ENCODE assay signal across 22 cellular contexts in genomic region chr6:130377911-130378310, GRCh38. TPM values are rescaled to one million over a fixed set of nuclear protein-coding genes. Genes with fewer than 3 reads are reported as not detected.
DNase-seq lines count a peak whose midpoint lies in the region; ATAC-seq, FAIRE-seq and TF ChIP-seq lines count a peak whose summit lies in the region.
"Had no signal": no experiment of that assay in that cellular context is flagged by ENCODE, and none has a peak within 500 bp of the region (broad histone marks: within the 10 kb centered on the region; RNA-seq: fewer than 3 reads in every experiment).

No MANE protein-coding gene starts in this region.

- ATAC-seq in GM23338: peak; percentile 67
- no peak for ATAC-seq in HG03457 (IDR thresholded peaks at IDR 0.05; ENCODE audit: unreplicated experiment)

- H3K4me1 Mint-ChIP-seq in GM23338: peaks cover 44% of the 10 kb centered on the region

- no peaks in the 10 kb centered on the region for H3F3A ChIP-seq in GM23338 (replicated peaks; ENCODE audit: low read depth)

- no peaks in the 10 kb centered on the region for H3K9me3 ChIP-seq in Peyer's patch
- no peaks in the 10 kb centered on the region for H3K9me3 ChIP-seq in small intestine (ENCODE audit: control insufficient read depth, low read depth)
- H3K9me3 ChIP-seq: BE2C had no signal

- TF ChIP-seq POLR2A in Peyer's patch (IDR thresholded peaks at IDR 0.05): no peak

- no peaks in the 10 kb centered on the region for H3K9me2 ChIP-seq in GM23338 (ENCODE audit: insufficient read depth)

- WGBS in small intestine, 3 donors: 16 to 62% (median 35%) methylated on average over 2 of the region's 2 CpGs

- no peaks in the 10 kb centered on the region for H3K9me3 Mint-ChIP-seq in GM23338

- H4K20me1 ChIP-seq in GM23338 (replicated peaks; ENCODE audit: insufficient read depth): no peaks in the 10 kb centered on the region

- DNase-seq in GM23338 (ENCODE audit: low spot score) (no peak), Peyer's patch (peak in 2 of 3 donors; percentile 60 to 83), left kidney (ENCODE audit: low read depth, low spot score) (peak; percentile 9), small intestine (peak; percentile 99), ecto neural progenitor cell (ENCODE audit: low spot score) (no peak), cerebellar nuclear complex (lab: John Stamatoyannopoulos, UW) (no peak)
- DNase-seq in stimulated activated CD4-positive, alpha-beta T cell treated with anti-CD3 and anti-CD28 coated beads, Interleukin-4, amount 100 ng/mL, for 1 hour: no peak
- DNase-seq: BE2C; CD4-positive, CD25-positive, alpha-beta regulatory T cell; COR-L47; GDM1; H7; KBM-7; MV-4-11; NCI-H1694 treated with DMSO at 0.1 percent for 48 hours; NCI-H510A treated with DMSO at 0.1 percent for 48 hours; NCI-H774; SHP77 had no signal

- H2AFZ ChIP-seq in GM23338: no peak overlapping the region

- no peaks in the 10 kb centered on the region for H3K27me3 ChIP-seq in GM23338 (ENCODE audit: insufficient read depth)
- no peaks in the 10 kb centered on the region for H3K27me3 ChIP-seq in Peyer's patch
- H3K27me3 ChIP-seq in small intestine (ENCODE audit: control insufficient read depth in 2 of 2, insufficient read depth in 2 of 2, low read length in 2 of 2): no peaks in the 10 kb centered on the region
- H3K27me3 ChIP-seq: BE2C had no signal

- H3K4me1 ChIP-seq in GM23338 (ENCODE audit: insufficient read depth) (peaks cover 42% of the 10 kb centered on the region), Peyer's patch (peaks cover 0 to 14% (median 0%) of the 10 kb centered on the region in 4 donors), small intestine (ENCODE audit: control insufficient read depth in 2 of 2, insufficient read depth in 1 of 2, low read depth in 1 of 2, low read length in 1 of 2) (peaks cover 2 to 3% of the 10 kb centered on the region in 2 donors)
- H3K4me1 ChIP-seq: BE2C had no signal

- peaks cover 2% of the 10 kb centered on the region for H3K27me3 Mint-ChIP-seq in GM23338 (ENCODE audit: insufficient read depth, low read depth, poor library complexity)
- H3K27me3 Mint-ChIP-seq: CD4-positive, CD25-positive, alpha-beta regulatory T cell had no signal

- H3K36me3 Mint-ChIP-seq in GM23338 (ENCODE audit: low read depth): peaks cover 2% of the 10 kb centered on the region; the same call in 2 of the 3 replicates
- H3K36me3 Mint-ChIP-seq: CD4-positive, CD25-positive, alpha-beta regulatory T cell had no signal

- H3K4me2 ChIP-seq in GM23338: peak overlapping the region; percentile 28; the same call in 1 of the 2 replicates

- H3K27ac Mint-ChIP-seq in GM23338: no peak overlapping the region

- no peak for TF ChIP-seq CTCF in GM23338 (conservative IDR thresholded peaks at IDR 0.05; ENCODE audit: low read depth in 2 of 2)
- no peak for TF ChIP-seq CTCF in Peyer's patch (IDR thresholded peaks at IDR 0.05)

- H3K79me2 ChIP-seq in GM23338 (replicated peaks; ENCODE audit: insufficient read depth): peaks cover 52% of the 10 kb centered on the region

- no peak overlapping the region for H3K27ac ChIP-seq in GM23338 (ENCODE audit: low read depth)
- H3K27ac ChIP-seq in Peyer's patch: peak overlapping the region in 3 of 4 donors; percentile 36 to 74 (median 68)
- peak overlapping the region; percentile 65 to 73 for H3K27ac ChIP-seq in small intestine (ENCODE audit: low read depth in 1 of 2, low read length in 1 of 2)

- no peaks in the 10 kb centered on the region for H3K36me3 ChIP-seq in GM23338 (ENCODE audit: insufficient read depth)
- no peaks in the 10 kb centered on the region for H3K36me3 ChIP-seq in Peyer's patch
- H3K36me3 ChIP-seq in small intestine (ENCODE audit: control insufficient read depth in 2 of 2, insufficient read depth in 2 of 2, low read length in 2 of 2): no peaks in the 10 kb centered on the region
- H3K36me3 ChIP-seq: BE2C had no signal

- peak; percentile 93 for FAIRE-seq in small intestine (lab: Jason Lieb, UNC)
- FAIRE-seq: A204.1 had no signal

- no peak overlapping the region for H3K4me3 Mint-ChIP-seq in GM23338
- H3K4me3 Mint-ChIP-seq: CD4-positive, CD25-positive, alpha-beta regulatory T cell had no signal

- H3K4me3 ChIP-seq in GM23338: no peak overlapping the region
- H3K4me3 ChIP-seq in Peyer's patch: no peak overlapping the region
- H3K4me3 ChIP-seq in small intestine (ENCODE audit: low read depth in 1 of 2, low read length in 2 of 2): no peak overlapping the region

TF ChIP-seq in GM23338, 12 proteins besides CTCF, POLR2A, EP300 and RAD21 (continues in another document):
- TF ChIP-seq STAT1 (IDR thresholded peaks at IDR 0.05; ENCODE audit: unreplicated experiment) (no peak), ZNF114 (CRISPR knock-in tag; IDR thresholded peaks at IDR 0.05) (no peak), ETS1 (IDR thresholded peaks at IDR 0.05) (no peak), CREB1 (CRISPR knock-in tag; IDR thresholded peaks at IDR 0.05; ENCODE audit: low read depth) (no peak), JUNB (IDR thresholded peaks at IDR 0.05; ENCODE audit: unreplicated experiment) (no peak), POLR2AphosphoS5 (IDR thresholded peaks at IDR 0.05; ENCODE audit: low read depth) (no peak), EZH2 (IDR thresholded peaks at IDR 0.05; ENCODE audit: low read depth, unreplicated experiment) (no peak), REST (IDR thresholded peaks at IDR 0.05; ENCODE audit: unreplicated experiment) (no peak)

RNA-seq across cellular contexts. Expression of gene TMEM200A, which starts 12.1 kb away (rescaled TPM):
- 22.7 and 24.8 TPM in 2 replicates for total RNA-seq in GM23338 (2014; rRNA removed; shearing (Covaris generic))
- polyA plus RNA-seq in GM23338 (2016; fragmentation: Nextera tagmentation; extraction: Ambion mirVana) (6.7 and 7.1 TPM in 2 replicates), small intestine (1 to 10 TPM in 2 of 3 donors, under 1 TPM in 1; 0.45 to 6.5 (median 3.6) TPM)
- 1 to 10 TPM; 2.5 to 8.7 (median 5.2) TPM for total RNA-seq in Peyer's patch
- total RNA-seq: Daoy, OCI-LY7 had no signal

Comparison
In these comparisons a context has a peak if more than half of its experiments do, and no peak if none do; other contexts are left out.
1. DNase-seq: peak in Peyer's patch (2 of 3), left kidney (single experiment) and small intestine (single experiment); none in GM23338 (single experiment), stimulated activated CD4-positive, alpha-beta T cell treated with anti-CD3 and anti-CD28 coated beads, Interleukin-4, amount 100 ng/mL, for 1 hour (single experiment), ecto neural progenitor cell (single experiment) and cerebellar nuclear complex (0 of 2).